1 cellular context compared by ENCODE assay signal in the genomic region with DNA sequence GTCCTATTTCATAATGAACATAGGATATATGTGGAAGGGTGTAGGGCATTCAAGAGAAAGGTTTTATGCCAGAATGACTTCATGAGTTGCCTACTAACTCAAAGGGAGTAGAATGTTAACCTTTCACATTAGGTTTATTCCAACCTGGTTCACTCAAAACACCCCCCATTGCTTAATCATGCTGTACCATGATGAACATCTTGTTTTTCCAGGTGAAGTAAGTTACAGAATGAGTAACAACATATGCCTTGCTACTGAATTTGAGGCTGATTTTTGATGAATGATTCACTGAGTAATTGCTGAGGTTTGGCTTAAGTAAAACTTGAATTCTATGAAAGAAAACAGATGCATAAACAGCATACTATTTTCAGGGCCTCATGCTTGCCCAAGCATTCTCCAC.
TF ChIP-seq lines count a peak whose summit lies in the region.

No MANE protein-coding gene starts in this region.

TF ChIP-seq in HepG2, 621 proteins besides CTCF, POLR2A, EP300 and RAD21:
- no peak for TF ChIP-seq RXRB (CRISPR knock-in tag; IDR thresholded peaks at IDR 0.05; ENCODE audit: borderline replicate concordance)
- no peak for TF ChIP-seq TBP (CRISPR knock-in tag; IDR thresholded peaks at IDR 0.05)
- no peak for TF ChIP-seq HMG20A (CRISPR knock-in tag; IDR thresholded peaks at IDR 0.05; ENCODE audit: borderline replicate concordance)
- no peak for TF ChIP-seq KDM4B (CRISPR knock-in tag; IDR thresholded peaks at IDR 0.05)
- no peak for TF ChIP-seq RARG (CRISPR knock-in tag; IDR thresholded peaks at IDR 0.05; ENCODE audit: low read depth)
- no peak for TF ChIP-seq HMG20B (CRISPR knock-in tag; conservative IDR thresholded peaks at IDR 0.05)
- TF ChIP-seq, protein P1, sequence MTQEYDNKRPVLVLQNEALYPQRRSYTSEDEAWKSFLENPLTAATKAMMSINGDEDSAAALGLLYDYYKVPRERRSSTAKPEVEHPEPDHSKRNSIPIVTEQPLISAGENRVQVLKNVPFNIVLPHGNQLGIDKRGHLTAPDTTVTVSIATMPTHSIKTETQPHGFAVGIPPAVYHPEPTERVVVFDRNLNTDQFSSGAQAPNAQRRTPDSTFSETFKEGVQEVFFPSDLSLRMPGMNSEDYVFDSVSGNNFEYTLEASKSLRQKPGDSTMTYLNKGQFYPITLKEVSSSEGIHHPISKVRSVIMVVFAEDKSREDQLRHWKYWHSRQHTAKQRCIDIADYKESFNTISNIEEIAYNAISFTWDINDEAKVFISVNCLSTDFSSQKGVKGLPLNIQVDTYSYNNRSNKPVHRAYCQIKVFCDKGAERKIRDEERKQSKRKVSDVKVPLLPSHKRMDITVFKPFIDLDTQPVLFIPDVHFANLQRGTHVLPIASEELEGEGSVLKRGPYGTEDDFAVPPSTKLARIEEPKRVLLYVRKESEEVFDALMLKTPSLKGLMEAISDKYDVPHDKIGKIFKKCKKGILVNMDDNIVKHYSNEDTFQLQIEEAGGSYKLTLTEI (CRISPR knock-in tag; conservative IDR thresholded peaks at IDR 0.05), result no peak
- TF ChIP-seq ZNF460 (CRISPR knock-in tag; IDR thresholded peaks at IDR 0.05; ENCODE audit: borderline replicate concordance), result no peak
- TF ChIP-seq YEATS4 (CRISPR knock-in tag; IDR thresholded peaks at IDR 0.05; ENCODE audit: borderline replicate concordance), result no peak
- TF ChIP-seq, protein P2, sequence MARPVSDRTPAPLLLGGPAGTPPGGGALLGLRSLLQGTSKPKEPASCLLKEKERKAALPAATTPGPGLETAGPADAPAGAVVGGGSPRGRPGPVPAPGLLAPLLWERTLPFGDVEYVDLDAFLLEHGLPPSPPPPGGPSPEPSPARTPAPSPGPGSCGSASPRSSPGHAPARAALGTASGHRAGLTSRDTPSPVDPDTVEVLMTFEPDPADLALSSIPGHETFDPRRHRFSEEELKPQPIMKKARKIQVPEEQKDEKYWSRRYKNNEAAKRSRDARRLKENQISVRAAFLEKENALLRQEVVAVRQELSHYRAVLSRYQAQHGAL (CRISPR knock-in tag; IDR thresholded peaks at IDR 0.05; ENCODE audit: not compliant biosample characterization), result no peak
- no peak for TF ChIP-seq ZNF747 (CRISPR knock-in tag; IDR thresholded peaks at IDR 0.05; ENCODE audit: borderline replicate concordance)
- TF ChIP-seq PHB2 (IDR thresholded peaks at IDR 0.05; ENCODE audit: partially characterized antibody), result no peak
- no peak for TF ChIP-seq IKZF4 (CRISPR knock-in tag; IDR thresholded peaks at IDR 0.05; ENCODE audit: borderline replicate concordance, low read depth, not compliant biosample characterization)
